In genomic region chr15:68208136-68208535, GRCh38 we compare ENCODE assay signal across 17 cellular contexts. TPM values are rescaled to one million over a fixed set of nuclear protein-coding genes. Genes with fewer than 3 reads are reported as not detected.
DNase-seq lines count a peak whose midpoint lies in the region; ATAC-seq and TF ChIP-seq lines count a peak whose summit lies in the region.
"Had no signal": no experiment of that assay in that cellular context is flagged by ENCODE, and none has a peak within 500 bp of the region (broad histone marks: within the 10 kb centered on the region; RNA-seq: fewer than 3 reads in every experiment).

No MANE protein-coding gene starts in this region.

- TF ChIP-seq CTCF in CD4-positive, alpha-beta T cell (IDR thresholded peaks at IDR 0.05): no peak

- H3K27ac Mint-ChIP-seq in activated CD4-positive, alpha-beta T cell treated with anti-CD3 and anti-CD28 coated beads, Interleukin-2, amount 10 ng/mL, durations not matched to agents 7 days and 5 days: peak overlapping the region; percentile 68
- peak overlapping the region; percentile 61 for H3K27ac Mint-ChIP-seq in CD4-positive, alpha-beta T cell
- peak overlapping the region; percentile 75 for H3K27ac Mint-ChIP-seq in activated T-helper 17 cell treated with anti-CD3 and anti-CD28 coated beads, Interleukin-2, amount 50 U/mL, for 72 hours

- H3K36me3 Mint-ChIP-seq in activated CD4-positive, alpha-beta T cell treated with anti-CD3 and anti-CD28 coated beads, Interleukin-2, amount 10 ng/mL, durations not matched to agents 7 days and 5 days (ENCODE audit: low read depth): no peaks in the 10 kb centered on the region
- no peaks in the 10 kb centered on the region for H3K36me3 Mint-ChIP-seq in CD4-positive, alpha-beta T cell (ENCODE audit: low read depth)
- no peaks in the 10 kb centered on the region for H3K36me3 Mint-ChIP-seq in activated T-helper 17 cell treated with anti-CD3 and anti-CD28 coated beads, Interleukin-2, amount 50 U/mL, for 72 hours (ENCODE audit: low read depth)

- intact Hi-C loops in CD4-positive, alpha-beta T cell (cut with DNase I, micrococcal nuclease): no loop called here
- intact Hi-C loops in posterior vena cava (cut with DNase I): loop anchor here in 1 of 2 donors (5.0 kb wide), 1 partner anchor 351 kb away; no protein-coding TSS in a partner anchor

- DNase-seq in activated CD4-positive, alpha-beta T cell treated with anti-CD3 and anti-CD28 coated beads, Interleukin-2, amount 10 ng/mL, durations not matched to agents 7 days and 5 days: no peak
- no peak for DNase-seq in activated CD4-positive, alpha-beta T cell treated with anti-CD3 and anti-CD28 coated beads for 48 hours
- no peak for DNase-seq in CD4-positive, alpha-beta T cell
- peak; percentile 79 for DNase-seq in posterior vena cava (ENCODE audit: low spot score)
- no peak for DNase-seq in NCI-H748 treated with DMSO at 0.1 percent for 48 hours (lab: John Stamatoyannopoulos, UW)
- no peak for DNase-seq in NCI-H1048 (lab: John Stamatoyannopoulos, UW)
- DNase-seq: kidney glomerular epithelial cell; NCI-H1436; stimulated activated CD4-positive, alpha-beta T cell treated with anti-CD3 and anti-CD28 coated beads, Interleukin-12 subunit alpha, Interleukin-12 subunit beta, amount 100 ng/mL, for 4 hours had no signal

- no peaks in the 10 kb centered on the region for H3K9me3 Mint-ChIP-seq in activated CD4-positive, alpha-beta T cell treated with anti-CD3 and anti-CD28 coated beads, Interleukin-2, amount 10 ng/mL, durations not matched to agents 7 days and 5 days
- H3K9me3 Mint-ChIP-seq in CD4-positive, alpha-beta T cell: no peaks in the 10 kb centered on the region
- H3K9me3 Mint-ChIP-seq in activated T-helper 17 cell treated with anti-CD3 and anti-CD28 coated beads, Interleukin-2, amount 50 U/mL, for 72 hours: no peaks in the 10 kb centered on the region
- H3K9me3 Mint-ChIP-seq: mesothelial cell of epicardium had no signal

- H3K4me1 Mint-ChIP-seq in activated CD4-positive, alpha-beta T cell treated with anti-CD3 and anti-CD28 coated beads, Interleukin-2, amount 10 ng/mL, durations not matched to agents 7 days and 5 days: peaks cover 37% of the 10 kb centered on the region
- H3K4me1 Mint-ChIP-seq in CD4-positive, alpha-beta T cell (ENCODE audit: low read depth): peaks cover 22% of the 10 kb centered on the region
- peaks cover 5% of the 10 kb centered on the region for H3K4me1 Mint-ChIP-seq in activated T-helper 17 cell treated with anti-CD3 and anti-CD28 coated beads, Interleukin-2, amount 50 U/mL, for 72 hours

- no peaks in the 10 kb centered on the region for H3K27me3 ChIP-seq in CD4-positive, alpha-beta T cell (ENCODE audit: control insufficient read depth, insufficient read depth, low read length)
- H3K27me3 ChIP-seq: breast epithelium, dorsolateral prefrontal cortex had no signal

- no peak for ATAC-seq in CD4-positive, alpha-beta T cell (ENCODE audit: poor library complexity)
- ATAC-seq in activated T-helper 17 cell treated with anti-CD3 and anti-CD28 coated beads, Interleukin-2, amount 50 U/mL, for 72 hours (replicated peaks): no peak
- ATAC-seq in GM19452 (IDR thresholded peaks at IDR 0.05; ENCODE audit: unreplicated experiment): no peak
- ATAC-seq: A549 had no signal

- CTCF ChIA-PET in activated CD4-positive, alpha-beta T cell treated with anti-CD3 and anti-CD28 coated beads, Interleukin-2, amount 10 ng/mL, durations not matched to agents 7 days and 5 days (lab: Charles Lee): no interaction called here
- CTCF ChIA-PET in CD4-positive, alpha-beta T cell (lab: Charles Lee): no interaction called here

- H3K4me3 Mint-ChIP-seq in activated CD4-positive, alpha-beta T cell treated with anti-CD3 and anti-CD28 coated beads, Interleukin-2, amount 10 ng/mL, durations not matched to agents 7 days and 5 days: no peak overlapping the region
- no peak overlapping the region for H3K4me3 Mint-ChIP-seq in CD4-positive, alpha-beta T cell
- peak overlapping the region; percentile 42 for H3K4me3 Mint-ChIP-seq in activated T-helper 17 cell treated with anti-CD3 and anti-CD28 coated beads, Interleukin-2, amount 50 U/mL, for 72 hours
- H3K4me3 Mint-ChIP-seq: mesothelial cell of epicardium had no signal

- no peaks in the 10 kb centered on the region for H3K27me3 Mint-ChIP-seq in activated CD4-positive, alpha-beta T cell treated with anti-CD3 and anti-CD28 coated beads, Interleukin-2, amount 10 ng/mL, durations not matched to agents 7 days and 5 days
- no peaks in the 10 kb centered on the region for H3K27me3 Mint-ChIP-seq in CD4-positive, alpha-beta T cell
- no peaks in the 10 kb centered on the region for H3K27me3 Mint-ChIP-seq in activated T-helper 17 cell treated with anti-CD3 and anti-CD28 coated beads, Interleukin-2, amount 50 U/mL, for 72 hours
- H3K27me3 Mint-ChIP-seq: CD4-positive, CD25-positive, alpha-beta regulatory T cell had no signal

- POLR2A ChIA-PET in activated CD4-positive, alpha-beta T cell treated with anti-CD3 and anti-CD28 coated beads, Interleukin-2, amount 10 ng/mL, durations not matched to agents 7 days and 5 days (lab: Charles Lee): no interaction called here
- POLR2A ChIA-PET in CD4-positive, alpha-beta T cell (lab: Charles Lee): no interaction called here

- H3K27ac ChIP-seq in CD4-positive, alpha-beta T cell (ENCODE audit: low read depth, low read length): no peak overlapping the region
- H3K27ac ChIP-seq: A549, breast epithelium, thoracic aorta had no signal

- no peaks in the 10 kb centered on the region for H3K9me3 ChIP-seq in CD4-positive, alpha-beta T cell (ENCODE audit: control insufficient read depth, low read length)
- H3K9me3 ChIP-seq: A549, breast epithelium, thoracic aorta had no signal

RNA-seq across cellular contexts. Expression of gene CALML4, which starts 3.0 kb away (rescaled TPM):
- total RNA-seq in activated CD4-positive, alpha-beta T cell treated with anti-CD3 and anti-CD28 coated beads, Interleukin-2, amount 10 ng/mL, durations not matched to agents 7 days and 5 days: 10 to 100 TPM; 11.2 to 13.5 TPM
- 1 to 10 TPM; 1.5 to 2.0 TPM for total RNA-seq in CD4-positive, alpha-beta T cell
- total RNA-seq in activated T-helper 17 cell treated with anti-CD3 and anti-CD28 coated beads, Interleukin-2, amount 50 U/mL, for 72 hours: 10 to 100 TPM in 1 of 2 donors, 1 to 10 TPM in 1; 8.0 to 12.5 TPM
- 1 to 10 TPM; 5.7 to 8.4 TPM for total RNA-seq in posterior vena cava

RNA-seq across cellular contexts. Expression of gene CLN6, which starts 21.4 kb away (rescaled TPM):
- total RNA-seq in activated CD4-positive, alpha-beta T cell treated with anti-CD3 and anti-CD28 coated beads, Interleukin-2, amount 10 ng/mL, durations not matched to agents 7 days and 5 days: 10 to 100 TPM; 57.6 to 61.9 TPM
- total RNA-seq in CD4-positive, alpha-beta T cell: 1 to 10 TPM; 8.0 to 8.1 TPM
- total RNA-seq in activated T-helper 17 cell treated with anti-CD3 and anti-CD28 coated beads, Interleukin-2, amount 50 U/mL, for 72 hours: 10 to 100 TPM; 44.2 to 69.7 TPM
- 10 to 100 TPM; 14.9 TPM for total RNA-seq in posterior vena cava
